Comparison of ENCODE assay signal across 8 cellular contexts in genomic region chrX:123976671-123977316, GRCh38. TPM values are rescaled to one million over a fixed set of nuclear protein-coding genes. Genes with fewer than 3 reads are reported as not detected.
DNase-seq lines count a peak whose midpoint lies in the region; FAIRE-seq and TF ChIP-seq lines count a peak whose summit lies in the region.
"Had no signal": no experiment of that assay in that cellular context is flagged by ENCODE, and none has a peak within 500 bp of the region (broad histone marks: within the 10 kb centered on the region; RNA-seq: fewer than 3 reads in every experiment).

No MANE protein-coding gene starts in this region.

- peak; percentile 33 for TF ChIP-seq CTCF in choroid plexus epithelial cell (conservative IDR thresholded peaks at IDR 0.05; ENCODE audit: low read depth, low read length)
- peak; percentile 17 for TF ChIP-seq CTCF in neural progenitor cell (IDR thresholded peaks at IDR 0.05)

- no peak for TF ChIP-seq POLR2A in GM12892 (IDR thresholded peaks at IDR 0.05; ENCODE audit: low read depth, low read length)

- H3K36me3 ChIP-seq in neural progenitor cell, result no peaks in the 10 kb centered on the region

- no peak overlapping the region for H3K27ac ChIP-seq in neural progenitor cell

- H3K9ac ChIP-seq in neural progenitor cell, result no peak overlapping the region

- H3K4me3 ChIP-seq in choroid plexus epithelial cell (ENCODE audit: low read depth, low read length), result no peak overlapping the region
- H3K4me3 ChIP-seq in neural progenitor cell, result no peak overlapping the region

- peaks cover 7% of the 10 kb centered on the region for H3K36me3 Mint-ChIP-seq in neural progenitor cell
- H3K36me3 Mint-ChIP-seq in activated naive CD4-positive, alpha-beta T cell treated with anti-CD3 and anti-CD28 coated beads for 36 hours (ENCODE audit: low read depth), result peaks cover 1% of the 10 kb centered on the region

- peaks cover 10% of the 10 kb centered on the region for H3K4me1 Mint-ChIP-seq in neural progenitor cell
- peaks cover 51% of the 10 kb centered on the region for H3K4me1 Mint-ChIP-seq in activated naive CD4-positive, alpha-beta T cell treated with anti-CD3 and anti-CD28 coated beads for 36 hours (ENCODE audit: low read depth)

- H3K27ac Mint-ChIP-seq in neural progenitor cell, result no peak overlapping the region
- H3K27ac Mint-ChIP-seq in activated naive CD4-positive, alpha-beta T cell treated with anti-CD3 and anti-CD28 coated beads for 36 hours, result no peak overlapping the region

- FAIRE-seq in G401.6 (lab: Jason Lieb, UNC), result peak; percentile 76
- no peak for FAIRE-seq in GM12892 (lab: Jason Lieb, UNC)

- peaks cover 82% of the 10 kb centered on the region for H4K20me1 ChIP-seq in neural progenitor cell (ENCODE audit: low read depth)

- peaks cover 100% of the 10 kb centered on the region for H3K79me2 ChIP-seq in neural progenitor cell (ENCODE audit: low read depth)

- H3K27me3 ChIP-seq in neural progenitor cell, result no peaks in the 10 kb centered on the region

- intact Hi-C loops in activated naive CD4-positive, alpha-beta T cell treated with anti-CD3 and anti-CD28 coated beads for 36 hours (cut with micrococcal nuclease), result loop anchor here (1.0 kb wide), 1 partner anchor 16 kb away; no protein-coding TSS in a partner anchor

- no peak overlapping the region for H2AFZ ChIP-seq in neural progenitor cell (replicated peaks)

- no peak overlapping the region for H3K4me2 ChIP-seq in neural progenitor cell

- H3K4me3 Mint-ChIP-seq in neural progenitor cell, result no peak overlapping the region
- no peak overlapping the region for H3K4me3 Mint-ChIP-seq in activated naive CD4-positive, alpha-beta T cell treated with anti-CD3 and anti-CD28 coated beads for 36 hours
- H3K4me3 Mint-ChIP-seq: central memory CD8-positive, alpha-beta T cell had no signal

- H3K9me3 ChIP-seq in neural progenitor cell (ENCODE audit: low read depth), result no peaks in the 10 kb centered on the region

- peak; percentile 46 for DNase-seq in NCI-H2227 treated with DMSO at 0.1 percent for 48 hours (lab: John Stamatoyannopoulos, UW)
- peak; percentile 66 for DNase-seq in choroid plexus epithelial cell (ENCODE audit: low read depth)
- DNase-seq in neural progenitor cell (ENCODE audit: low spot score), result no peak
- no peak for DNase-seq in stimulated activated CD4-positive, alpha-beta T cell treated with anti-CD3 and anti-CD28 coated beads, Interleukin-12 subunit alpha, Interleukin-12 subunit beta, amount 100 ng/mL, for 4 hours
- no peak for DNase-seq in activated naive CD4-positive, alpha-beta T cell treated with anti-CD3 and anti-CD28 coated beads for 36 hours
- no peak for DNase-seq in GM12892 (ENCODE audit: insufficient read length)

- CTCF ChIA-PET in activated naive CD4-positive, alpha-beta T cell treated with anti-CD3 and anti-CD28 coated beads for 36 hours (lab: Charles Lee), result interaction anchor here (0.7 to 1.5 kb wide), 6 partner anchors 9 to 116 kb away, joined by 3 to 5 read pairs (median 4); no protein-coding TSS in a partner anchor

- H3K4me1 ChIP-seq in neural progenitor cell, result no peaks in the 10 kb centered on the region

- H3F3A ChIP-seq in neural progenitor cell (ENCODE audit: low read depth), result no peaks in the 10 kb centered on the region

- peaks cover 5% of the 10 kb centered on the region for H3K9me3 Mint-ChIP-seq in neural progenitor cell
- no peaks in the 10 kb centered on the region for H3K9me3 Mint-ChIP-seq in activated naive CD4-positive, alpha-beta T cell treated with anti-CD3 and anti-CD28 coated beads for 36 hours
- H3K9me3 Mint-ChIP-seq: central memory CD8-positive, alpha-beta T cell had no signal

- no peaks in the 10 kb centered on the region for H3K27me3 Mint-ChIP-seq in neural progenitor cell (ENCODE audit: insufficient read depth, low read depth)
- no peaks in the 10 kb centered on the region for H3K27me3 Mint-ChIP-seq in activated naive CD4-positive, alpha-beta T cell treated with anti-CD3 and anti-CD28 coated beads for 36 hours (ENCODE audit: low read depth)
- H3K27me3 Mint-ChIP-seq: central memory CD8-positive, alpha-beta T cell had no signal

RNA-seq across cellular contexts. Expression of gene STAG2, which starts 15.3 kb away (rescaled TPM):
- total RNA-seq in neural progenitor cell (ENCODE audit: low replicate concordance), result 102 and 132 TPM in 2 replicates
- total RNA-seq in activated naive CD4-positive, alpha-beta T cell treated with anti-CD3 and anti-CD28 coated beads for 36 hours, result 10 to 100 TPM; 84.5 to 86.0 TPM
- 46.4 TPM for polyA plus RNA-seq in GM12892 (2012; ENCODE audit: missing spikeins)

Comparison
In these comparisons a context has a peak if more than half of its experiments do, and no peak if none do; other contexts are left out.
1. DNase-seq: peak in NCI-H2227 treated with DMSO at 0.1 percent for 48 hours (single experiment) and choroid plexus epithelial cell (single experiment); none in neural progenitor cell (single experiment), stimulated activated CD4-positive, alpha-beta T cell treated with anti-CD3 and anti-CD28 coated beads, Interleukin-12 subunit alpha, Interleukin-12 subunit beta, amount 100 ng/mL, for 4 hours (single experiment), activated naive CD4-positive, alpha-beta T cell treated with anti-CD3 and anti-CD28 coated beads for 36 hours (single experiment) and GM12892 (single experiment).